Comparison of ENCODE assay signal across 16 cellular contexts in genomic region chr2:161386228-161386627, GRCh38. TPM values are rescaled to one million over a fixed set of nuclear protein-coding genes. Genes with fewer than 3 reads are reported as not detected.
DNase-seq lines count a peak whose midpoint lies in the region; ATAC-seq, FAIRE-seq and TF ChIP-seq lines count a peak whose summit lies in the region.
"Had no signal": no experiment of that assay in that cellular context is flagged by ENCODE, and none has a peak within 500 bp of the region (broad histone marks: within the 10 kb centered on the region; RNA-seq: fewer than 3 reads in every experiment).

No MANE protein-coding gene starts in this region.

- H3K4me1 Mint-ChIP-seq in CD8-positive, alpha-beta T cell (ENCODE audit: low read depth), result peaks cover 11% of the 10 kb centered on the region

- H3K9me3 Mint-ChIP-seq in CD8-positive, alpha-beta T cell, result no peaks in the 10 kb centered on the region

- no peaks in the 10 kb centered on the region for H3K9me3 ChIP-seq in suprapubic skin
- H3K9me3 ChIP-seq in CD8-positive, alpha-beta T cell (ENCODE audit: low read length), result no peaks in the 10 kb centered on the region
- H3K9me3 ChIP-seq in pancreas, result no peaks in the 10 kb centered on the region

- H3K36me3 ChIP-seq in suprapubic skin (peaks cover 8% of the 10 kb centered on the region), pancreas (no peaks in the 10 kb centered on the region)
- H3K36me3 ChIP-seq in CD8-positive, alpha-beta T cell (ENCODE audit: insufficient read depth, low read length), result no peaks in the 10 kb centered on the region

- no peak for TF ChIP-seq CTCF in suprapubic skin (IDR thresholded peaks at IDR 0.05)
- TF ChIP-seq CTCF in CD8-positive, alpha-beta T cell (IDR thresholded peaks at IDR 0.05), result no peak
- TF ChIP-seq CTCF in pancreas (IDR thresholded peaks at IDR 0.05), result no peak

- CTCF ChIA-PET in CD8-positive, alpha-beta T cell (lab: Charles Lee), result no interaction called here

- POLR2A ChIA-PET in CD8-positive, alpha-beta T cell (lab: Charles Lee), result no interaction called here

- intact Hi-C loops in CD8-positive, alpha-beta T cell (cut with DNase I, micrococcal nuclease), result no loop called here
- intact Hi-C loops in pancreas (cut with DNase I), result no loop called here

- WGBS in suprapubic skin, result 98% methylated on average over 1 of the region's 1 CpG
- WGBS in pancreas, 2 donors, result 98% methylated on average over 1 of the region's 1 CpG

- TF ChIP-seq EP300 in suprapubic skin (IDR thresholded peaks at IDR 0.05), result no peak

- no peaks in the 10 kb centered on the region for H3K27me3 Mint-ChIP-seq in CD8-positive, alpha-beta T cell (ENCODE audit: low read depth)

- ATAC-seq in GM18867 (IDR thresholded peaks at IDR 0.05; ENCODE audit: unreplicated experiment), result peak; percentile 64
- ATAC-seq in GM21447 (IDR thresholded peaks at IDR 0.05; ENCODE audit: unreplicated experiment), result peak; percentile 58
- peak; percentile 61 for ATAC-seq in HG03064 (IDR thresholded peaks at IDR 0.05; ENCODE audit: low read depth, unreplicated experiment)
- ATAC-seq in CD8-positive, alpha-beta T cell, result no peak
- no peak for ATAC-seq in pancreas

- FAIRE-seq in pancreas (lab: Jason Lieb, UNC), result no peak

- no peak overlapping the region for H3K27ac Mint-ChIP-seq in CD8-positive, alpha-beta T cell

- H3K4me1 ChIP-seq in suprapubic skin, result no peaks in the 10 kb centered on the region
- H3K4me1 ChIP-seq in CD8-positive, alpha-beta T cell (ENCODE audit: insufficient read depth, low read length), result peaks cover 5% of the 10 kb centered on the region
- H3K4me1 ChIP-seq in pancreas, result no peaks in the 10 kb centered on the region

- TF ChIP-seq POLR2A in suprapubic skin (IDR thresholded peaks at IDR 0.05), result no peak

- no peak overlapping the region for H3K4me3 ChIP-seq in suprapubic skin
- no peak overlapping the region for H3K4me3 ChIP-seq in CD8-positive, alpha-beta T cell (ENCODE audit: low read depth, low read length)
- H3K4me3 ChIP-seq in pancreas, result no peak overlapping the region

- H3K36me3 Mint-ChIP-seq in CD8-positive, alpha-beta T cell, result peaks cover 28% of the 10 kb centered on the region

- H3K27me3 ChIP-seq in suprapubic skin (no peaks in the 10 kb centered on the region), pancreas (no peaks in the 10 kb centered on the region)
- H3K27me3 ChIP-seq in CD8-positive, alpha-beta T cell (ENCODE audit: insufficient read depth, low read length), result no peaks in the 10 kb centered on the region

- H3K4me3 Mint-ChIP-seq in CD8-positive, alpha-beta T cell, result no peak overlapping the region

- peak; percentile 15 for DNase-seq in NAMALWA (ENCODE audit: low spot score)
- DNase-seq in activated gamma-delta T cell (lab: John Stamatoyannopoulos, UW), result no peak
- DNase-seq in suprapubic skin (ENCODE audit: low spot score in 2 of 2), result no peak
- DNase-seq in CD8-positive, alpha-beta T cell, result no peak
- DNase-seq in pancreas, result no peak
- DNase-seq: activated CD4-positive, alpha-beta T cell treated with anti-CD3 and anti-CD28 coated beads for 48 hours; amygdala; effector CD4-positive, alpha-beta T cell; NCI-H510A; stimulated activated naive CD4-positive, alpha-beta T cell had no signal

- no peak overlapping the region for H3K27ac ChIP-seq in suprapubic skin
- no peak overlapping the region for H3K27ac ChIP-seq in CD8-positive, alpha-beta T cell (ENCODE audit: low read depth, low read length)
- H3K27ac ChIP-seq in pancreas, result no peak overlapping the region

RNA-seq across cellular contexts. Expression of gene TBR1, which starts 29.9 kb away (rescaled TPM):
- total RNA-seq in suprapubic skin, result not detected
- under 1 TPM in 1 of 2 experiments, not detected in 1; 0.06 TPM for total RNA-seq in CD8-positive, alpha-beta T cell
- not detected for total RNA-seq in pancreas
- under 1 TPM in 1 of 2 donors, not detected in 1; under 0.01 TPM for polyA plus RNA-seq in pancreas
- total RNA-seq: LHCN-M2, osteoblast had no signal
- polyA plus RNA-seq: liver had no signal

Comparison
In these comparisons a context has a peak if more than half of its experiments do, and no peak if none do; other contexts are left out.
1. ATAC-seq: peak in GM18867 (single experiment), GM21447 (single experiment) and HG03064 (single experiment); none in CD8-positive, alpha-beta T cell (single experiment) and pancreas (0 of 4).